21 cellular contexts compared by ENCODE assay signal in the genomic region with DNA sequence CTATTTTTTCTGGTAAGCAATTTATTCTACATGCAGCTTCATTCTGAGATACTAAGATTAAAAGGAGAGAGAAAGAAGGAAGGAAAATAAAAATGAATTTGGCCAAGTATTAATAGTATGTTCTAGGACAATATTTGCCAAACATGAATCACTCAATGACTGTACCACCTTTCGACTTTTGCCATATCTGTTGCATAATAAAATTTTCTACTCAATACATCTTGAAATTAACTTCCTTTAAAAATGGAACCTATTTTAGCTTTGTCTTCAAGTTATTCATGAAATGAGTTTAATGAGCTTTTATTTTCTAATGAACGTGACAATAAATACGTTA.
DNase-seq lines count a peak whose midpoint lies in the region; FAIRE-seq and TF ChIP-seq lines count a peak whose summit lies in the region.
"Had no signal": no experiment of that assay in that cellular context is flagged by ENCODE, and none has a peak within 500 bp of the region (broad histone marks: within the 10 kb centered on the region; RNA-seq: fewer than 3 reads in every experiment).

No MANE protein-coding gene starts in this region.

- H3K4me3 ChIP-seq in ACC112 (ENCODE audit: low read depth, low read length) = 0 out of 2 replicates have a peak overlapping the region, but pooled peaks have one; percentile 7
- no peak overlapping the region for H3K4me3 ChIP-seq in bronchial epithelial cell (ENCODE audit: low read depth, low read length)
- H3K4me3 ChIP-seq in fibroblast of the aortic adventitia (ENCODE audit: low read depth, low read length) = no peak overlapping the region
- H3K4me3 ChIP-seq: dorsolateral prefrontal cortex, HAP-1, left lung, neural progenitor cell, psoas muscle, tibial nerve had no signal

- H3K27ac Mint-ChIP-seq in HFFc6 = 0 out of 2 replicates have a peak overlapping the region, but pooled peaks have one; percentile 28
- H3K27ac Mint-ChIP-seq: CD8-positive, alpha-beta T cell; neural progenitor cell had no signal

- no peak for FAIRE-seq in bronchial epithelial cell (lab: Jason Lieb, UNC)
- FAIRE-seq: GM12892 had no signal

- TF ChIP-seq CTCF in HFFc6 (IDR thresholded peaks at IDR 0.05) (no peak), bronchial epithelial cell (IDR thresholded peaks at IDR 0.05; ENCODE audit: insufficient read depth, low read length, severe bottlenecking) (no peak), fibroblast of the aortic adventitia (IDR thresholded peaks at IDR 0.05; ENCODE audit: insufficient read depth, low read length) (no peak)

- H3K36me3 ChIP-seq in ACC112 (ENCODE audit: insufficient read depth, low read length) (no peaks in the 10 kb centered on the region), bronchial epithelial cell (ENCODE audit: control insufficient read depth, insufficient read depth, low read length) (no peaks in the 10 kb centered on the region)
- H3K36me3 ChIP-seq: BE2C, HAP-1, left lung, neural progenitor cell, tibial nerve had no signal

- DNase-seq in HFFc6 (no peak), bronchial epithelial cell (ENCODE audit: low read depth) (peak; percentile 80), fibroblast of the aortic adventitia (ENCODE audit: low read depth) (peak; percentile 50), NCI-H774 (lab: John Stamatoyannopoulos, UW) (no peak), DMS 273 (lab: John Stamatoyannopoulos, UW; ENCODE audit: unreplicated experiment) (no peak), COLO829 (ENCODE audit: low spot score) (no peak), NCI-H2081 (lab: John Stamatoyannopoulos, UW) (no peak)
- DNase-seq: activated CD4-positive, alpha-beta T cell treated with anti-CD3 and anti-CD28 coated beads, Interleukin-2, amount 50 U/mL, for 4 hours; activated naive CD4-positive, alpha-beta T cell; activated T-cell treated with anti-CD3 and anti-CD28 coated beads, Interleukin-2, amount 50 U/mL, for 48 hours; CD8-positive, alpha-beta T cell; psoas muscle; stimulated activated CD4-positive, alpha-beta T cell treated with anti-CD3 and anti-CD28 coated beads, Interleukin-4, amount 100 ng/mL, for 24 hours had no signal

- H3K27me3 Mint-ChIP-seq in HFFc6 (ENCODE audit: insufficient read depth) = no peaks in the 10 kb centered on the region; the same call in 1 of the 2 replicates

- H3K27me3 ChIP-seq in ACC112 (ENCODE audit: insufficient read depth, low read length) = no peaks in the 10 kb centered on the region
- no peaks in the 10 kb centered on the region for H3K27me3 ChIP-seq in bronchial epithelial cell (ENCODE audit: control insufficient read depth, insufficient read depth, low read length)
- H3K27me3 ChIP-seq: BE2C, dorsolateral prefrontal cortex, left lung, neural progenitor cell, tibial nerve had no signal

- H3K4me1 ChIP-seq in ACC112 (ENCODE audit: control insufficient read depth, insufficient read depth, low read length, unreplicated experiment) = peaks cover 15% of the 10 kb centered on the region

- no peaks in the 10 kb centered on the region for H3K9me3 Mint-ChIP-seq in HFFc6
- H3K9me3 Mint-ChIP-seq: CD8-positive, alpha-beta T cell; neural progenitor cell had no signal

- H3K27ac ChIP-seq in ACC112 (ENCODE audit: low read depth, low read length) = peak overlapping the region; percentile 40
- H3K27ac ChIP-seq: dorsolateral prefrontal cortex, neural progenitor cell, psoas muscle, tibial nerve had no signal

- peaks cover 16% of the 10 kb centered on the region; the same call in 1 of the 2 replicates for H3K36me3 Mint-ChIP-seq in HFFc6 (ENCODE audit: low read depth)
- H3K36me3 Mint-ChIP-seq: neural progenitor cell had no signal

- no peaks in the 10 kb centered on the region for H3K79me2 ChIP-seq in ACC112 (ENCODE audit: control insufficient read depth, insufficient read depth, low read length, unreplicated experiment)

- H3K4me1 Mint-ChIP-seq in HFFc6 (ENCODE audit: low read depth) = peaks cover 25% of the 10 kb centered on the region

- no peak overlapping the region for H2AFZ ChIP-seq in ACC112 (ENCODE audit: low read length, unreplicated experiment)
- H2AFZ ChIP-seq: neural progenitor cell had no signal

- no peak overlapping the region for H3K4me3 Mint-ChIP-seq in HFFc6
- H3K4me3 Mint-ChIP-seq: CD8-positive, alpha-beta T cell; neural progenitor cell had no signal

Comparison
In these comparisons a context has a peak if more than half of its experiments do, and no peak if none do; other contexts are left out.
1. DNase-seq: peak in bronchial epithelial cell (single experiment) and fibroblast of the aortic adventitia (single experiment); none in HFFc6 (single experiment), NCI-H774 (single experiment), DMS 273 (single experiment), COLO829 (single experiment) and NCI-H2081 (0 of 2).